ENCODE assay signal across 8 cellular contexts in genomic region chr1:236103646-236104218, GRCh38. TPM values are rescaled to one million over a fixed set of nuclear protein-coding genes. Genes with fewer than 3 reads are reported as not detected.
A peak's percentile ranks its signal among the peaks of the same experiment; 100 is the strongest.
DNase-seq lines count a peak whose midpoint lies in the region; ATAC-seq and TF ChIP-seq lines count a peak whose summit lies in the region.

No MANE protein-coding gene starts in this region.

- H3K4me3 Mint-ChIP-seq in activated naive CD4-positive, alpha-beta T cell treated with anti-CD3 and anti-CD28 coated beads for 36 hours: no peak overlapping the region

- no peaks in the 10 kb centered on the region for H3K27me3 Mint-ChIP-seq in activated naive CD4-positive, alpha-beta T cell treated with anti-CD3 and anti-CD28 coated beads for 36 hours (ENCODE audit: low read depth)

- DNase-seq in NCI-H2196 (lab: John Stamatoyannopoulos, UW; ENCODE audit: unreplicated experiment) (peak; percentile 41), NCI-H2196 treated with DMSO at 0.1 percent for 48 hours (lab: John Stamatoyannopoulos, UW; ENCODE audit: unreplicated experiment) (no peak), SHP77 treated with DMSO at 0.1 percent for 48 hours (lab: John Stamatoyannopoulos, UW) (peak; percentile 34), glomerular endothelial cell (ENCODE audit: extremely low read depth, low read depth, low spot score) (peak; percentile 34), psoas muscle (no peak), amniotic stem cell (lab: John Stamatoyannopoulos, UW) (no peak)
- peak; percentile 80 for DNase-seq in activated naive CD4-positive, alpha-beta T cell treated with anti-CD3 and anti-CD28 coated beads for 36 hours

- CTCF ChIA-PET in activated naive CD4-positive, alpha-beta T cell treated with anti-CD3 and anti-CD28 coated beads for 36 hours (lab: Charles Lee): interaction anchor here (0.6 to 2.1 kb wide), 8 partner anchors 10 to 471 kb away, joined by 3 to 10 read pairs (median 4); no protein-coding TSS in a partner anchor

- no peak overlapping the region for H3K27ac ChIP-seq in KMS-11
- no peak overlapping the region for H3K27ac ChIP-seq in psoas muscle

- no peaks in the 10 kb centered on the region for H3K9me3 ChIP-seq in psoas muscle

- H3K9me3 Mint-ChIP-seq in activated naive CD4-positive, alpha-beta T cell treated with anti-CD3 and anti-CD28 coated beads for 36 hours: no peaks in the 10 kb centered on the region

- H3K27ac Mint-ChIP-seq in activated naive CD4-positive, alpha-beta T cell treated with anti-CD3 and anti-CD28 coated beads for 36 hours: no peak overlapping the region

- H3K79me2 ChIP-seq in KMS-11 (ENCODE audit: insufficient read depth, low read depth): no peaks in the 10 kb centered on the region

- peak in 1 of 4 donors; percentile 71 for ATAC-seq in psoas muscle

- H3K36me3 Mint-ChIP-seq in activated naive CD4-positive, alpha-beta T cell treated with anti-CD3 and anti-CD28 coated beads for 36 hours (ENCODE audit: low read depth): no peaks in the 10 kb centered on the region

- no peaks in the 10 kb centered on the region for H4K20me1 ChIP-seq in KMS-11 (ENCODE audit: insufficient read depth)

- WGBS in psoas muscle, 3 donors: 13 to 18% (median 15%) methylated on average over 13 of the region's 13 CpGs

- H3K4me3 ChIP-seq in KMS-11 (IDR thresholded peaks at IDR 0.05; ENCODE audit: insufficient read depth, low read depth, low read length) (no peak overlapping the region), psoas muscle (no peak overlapping the region)

- H3K4me2 ChIP-seq in KMS-11: no peak overlapping the region

- H3K27me3 ChIP-seq in KMS-11 (ENCODE audit: insufficient read depth, low read depth) (no peaks in the 10 kb centered on the region), psoas muscle (ENCODE audit: insufficient read depth in 3 of 3, low read length in 2 of 3) (peaks cover 0 to 14% (median 0%) of the 10 kb centered on the region in 3 donors)

- peaks cover 6% of the 10 kb centered on the region for H3K4me1 ChIP-seq in KMS-11 (ENCODE audit: low read depth, poor library complexity, severe bottlenecking)
- H3K4me1 ChIP-seq in psoas muscle: no peaks in the 10 kb centered on the region

- H3K4me1 Mint-ChIP-seq in activated naive CD4-positive, alpha-beta T cell treated with anti-CD3 and anti-CD28 coated beads for 36 hours (ENCODE audit: low read depth): peaks cover 2% of the 10 kb centered on the region

- H2AFZ ChIP-seq in KMS-11 (ENCODE audit: low read depth): peak overlapping the region; percentile 43

- no peak overlapping the region for H3K9ac ChIP-seq in KMS-11

- TF ChIP-seq CTCF in KMS-11 (conservative IDR thresholded peaks at IDR 0.05; ENCODE audit: low read depth, low read length) (peak; percentile 97), psoas muscle (IDR thresholded peaks at IDR 0.05) (peak; percentile 82)

- intact Hi-C loops in activated naive CD4-positive, alpha-beta T cell treated with anti-CD3 and anti-CD28 coated beads for 36 hours (cut with micrococcal nuclease): loop anchor here (1.0 to 10.0 kb wide), 4 partner anchors 387 to 1459 kb away; no protein-coding TSS in a partner anchor
- intact Hi-C loops in psoas muscle (cut with DNase I): loop anchor here (5.0 to 10.0 kb wide), 5 partner anchors 181 to 1461 kb away; partner anchors contain the start of genes ERO1B (in 1 of the 2) and LGALS8 (in 1 of the 2)

- H3K36me3 ChIP-seq in KMS-11 (ENCODE audit: insufficient read depth): no peaks in the 10 kb centered on the region
- H3K36me3 ChIP-seq in psoas muscle (ENCODE audit: insufficient read depth in 1 of 2, low read depth in 1 of 2): no peaks in the 10 kb centered on the region

RNA-seq across cellular contexts. Expression of gene GPR137B, which starts 38.6 kb away (rescaled TPM):
- 1 to 10 TPM; 1.6 to 2.4 TPM for total RNA-seq in activated naive CD4-positive, alpha-beta T cell treated with anti-CD3 and anti-CD28 coated beads for 36 hours
- total RNA-seq in glomerular endothelial cell (17.1 and 23.5 TPM in 2 replicates), psoas muscle (1 to 10 TPM; 1.5 to 1.9 (median 1.6) TPM)
- polyA plus RNA-seq in psoas muscle: under 1 TPM; 0.60 to 0.77 (median 0.69) TPM

RNA-seq across cellular contexts. Expression of gene NID1, which starts 38.8 kb away (rescaled TPM):
- total RNA-seq in activated naive CD4-positive, alpha-beta T cell treated with anti-CD3 and anti-CD28 coated beads for 36 hours: under 1 TPM in 1 of 2 experiments, not detected in 1; 0.10 TPM
- 195 and 321 TPM in 2 replicates for total RNA-seq in glomerular endothelial cell
- 10 to 100 TPM; 12.0 to 31.8 (median 23.8) TPM for total RNA-seq in psoas muscle
- 10 to 100 TPM; 13.1 to 23.7 (median 15.9) TPM for polyA plus RNA-seq in psoas muscle

Comparison
In these comparisons a context has a peak if more than half of its experiments do, and no peak if none do; other contexts are left out.
1. DNase-seq: peak in NCI-H2196 (single experiment), SHP77 treated with DMSO at 0.1 percent for 48 hours (single experiment), activated naive CD4-positive, alpha-beta T cell treated with anti-CD3 and anti-CD28 coated beads for 36 hours (single experiment) and glomerular endothelial cell (single experiment); none in NCI-H2196 treated with DMSO at 0.1 percent for 48 hours (single experiment), psoas muscle (0 of 2) and amniotic stem cell (single experiment).
2. RNA of gene NID1, which starts 38.8 kb away (total RNA-seq): 195 to 321 TPM in glomerular endothelial cell and 12.0 to 31.8 TPM in psoas muscle; 0.10 TPM in activated naive CD4-positive, alpha-beta T cell treated with anti-CD3 and anti-CD28 coated beads for 36 hours; every median in the first group is over 10 times any median in the second.